Comparison of ENCODE assay signal across 13 cellular contexts in the genomic region with DNA sequence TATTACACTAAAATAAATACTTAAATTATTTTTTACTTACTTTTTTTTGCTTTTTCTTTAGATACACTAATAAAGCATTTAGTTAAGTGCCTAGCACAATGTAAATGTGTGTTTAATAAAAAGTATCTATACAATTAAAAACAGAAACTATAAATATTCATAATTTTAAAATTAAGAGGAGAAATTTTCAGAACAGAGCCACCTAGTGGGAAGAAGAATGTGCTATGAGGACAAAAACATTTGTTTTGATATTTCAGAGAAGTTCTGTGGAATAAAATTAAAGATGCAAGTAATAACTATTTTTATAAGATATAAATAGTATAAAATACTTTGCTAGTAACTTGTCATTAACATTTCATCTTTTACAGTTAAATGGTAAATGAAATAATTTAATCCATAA. TPM values are rescaled to one million over a fixed set of nuclear protein-coding genes. Genes with fewer than 3 reads are reported as not detected.
DNase-seq lines count a peak whose midpoint lies in the region; FAIRE-seq and TF ChIP-seq lines count a peak whose summit lies in the region.
"Had no signal": no experiment of that assay in that cellular context is flagged by ENCODE, and none has a peak within 500 bp of the region (broad histone marks: within the 10 kb centered on the region; RNA-seq: fewer than 3 reads in every experiment).

No MANE protein-coding gene starts in this region.

- no peaks in the 10 kb centered on the region for H3K36me3 Mint-ChIP-seq in progenitor cell of endocrine pancreas (ENCODE audit: insufficient read depth)
- H3K36me3 Mint-ChIP-seq: CD4-positive, CD25-positive, alpha-beta regulatory T cell had no signal

- peak; percentile 35 for TF ChIP-seq CTCF in LNCaP clone FGC (IDR thresholded peaks at IDR 0.05; ENCODE audit: control insufficient read depth, extremely low read depth, insufficient read depth)
- TF ChIP-seq CTCF in progenitor cell of endocrine pancreas (IDR thresholded peaks at IDR 0.05; ENCODE audit: unreplicated experiment) = peak; percentile 58

- H3K9me3 Mint-ChIP-seq in progenitor cell of endocrine pancreas (ENCODE audit: low read depth) = no peaks in the 10 kb centered on the region
- H3K9me3 Mint-ChIP-seq: CD4-positive, CD25-positive, alpha-beta regulatory T cell; dendritic cell treated with granulocyte-macrophage colony-stimulating factor and Interleukin-4, amounts not matched to agents 40 ng/mL and 50 ng/mL, for 4 days; T-helper 1 cell treated with Interleukin-12 subunit alpha and Interleukin-12 subunit beta and Interleukin-4 antibody, amounts not matched to agents 30 μg/mL and 1 μg/mL, for 36 hours had no signal

- no peaks in the 10 kb centered on the region for H3K27me3 Mint-ChIP-seq in progenitor cell of endocrine pancreas
- H3K27me3 Mint-ChIP-seq: CD4-positive, CD25-positive, alpha-beta regulatory T cell had no signal

- H3K27ac Mint-ChIP-seq in progenitor cell of endocrine pancreas = no peak overlapping the region
- H3K27ac Mint-ChIP-seq: CD4-positive, CD25-positive, alpha-beta regulatory T cell; dendritic cell treated with granulocyte-macrophage colony-stimulating factor and Interleukin-4, amounts not matched to agents 40 ng/mL and 50 ng/mL, for 4 days; T-helper 1 cell treated with Interleukin-12 subunit alpha and Interleukin-12 subunit beta and Interleukin-4 antibody, amounts not matched to agents 30 μg/mL and 1 μg/mL, for 36 hours had no signal

- FAIRE-seq in colon (lab: Jason Lieb, UNC) = peak; percentile 75

- DNase-seq in NOMO-1 treated with DMSO at 0.1 percent for 48 hours (lab: John Stamatoyannopoulos, UW; ENCODE audit: unreplicated experiment) (peak; percentile 2), NOMO-1 (lab: John Stamatoyannopoulos, UW; ENCODE audit: unreplicated experiment in 2 of 2) (no peak), LNCaP clone FGC (ENCODE audit: low read depth) (no peak), progenitor cell of endocrine pancreas (ENCODE audit: low spot score, unreplicated experiment) (no peak), NCI-H748 treated with DMSO at 0.1 percent for 48 hours (lab: John Stamatoyannopoulos, UW) (no peak), NCI-H2171 treated with DMSO at 0.1 percent for 48 hours (lab: John Stamatoyannopoulos, UW) (no peak), NCI-H446 (lab: John Stamatoyannopoulos, UW) (no peak)
- DNase-seq: NCI-H2081 treated with DMSO at 0.1 percent for 48 hours had no signal

- peaks cover 17% of the 10 kb centered on the region for H3K4me1 Mint-ChIP-seq in progenitor cell of endocrine pancreas (ENCODE audit: low read depth)
- H3K4me1 Mint-ChIP-seq: CD4-positive, CD25-positive, alpha-beta regulatory T cell had no signal

- H3K4me3 Mint-ChIP-seq in progenitor cell of endocrine pancreas (ENCODE audit: low read depth) = no peak overlapping the region
- H3K4me3 Mint-ChIP-seq: CD4-positive, CD25-positive, alpha-beta regulatory T cell; dendritic cell treated with granulocyte-macrophage colony-stimulating factor and Interleukin-4, amounts not matched to agents 40 ng/mL and 50 ng/mL, for 4 days; T-helper 1 cell treated with Interleukin-12 subunit alpha and Interleukin-12 subunit beta and Interleukin-4 antibody, amounts not matched to agents 30 μg/mL and 1 μg/mL, for 36 hours had no signal

- no peak overlapping the region for H3K4me3 ChIP-seq in LNCaP clone FGC (ENCODE audit: low read depth, low read length)
- H3K4me3 ChIP-seq: HAP-1 had no signal

RNA-seq across cellular contexts. Expression of gene PLSCR5, which starts 33.6 kb away (rescaled TPM):
- total RNA-seq in progenitor cell of endocrine pancreas = 0.31 TPM in 1 of 2 replicates, not detected in the other
- total RNA-seq: CD4-positive, CD25-positive, alpha-beta regulatory T cell had no signal
